ENCODE assay signal across 29 cellular contexts in the genomic region with DNA sequence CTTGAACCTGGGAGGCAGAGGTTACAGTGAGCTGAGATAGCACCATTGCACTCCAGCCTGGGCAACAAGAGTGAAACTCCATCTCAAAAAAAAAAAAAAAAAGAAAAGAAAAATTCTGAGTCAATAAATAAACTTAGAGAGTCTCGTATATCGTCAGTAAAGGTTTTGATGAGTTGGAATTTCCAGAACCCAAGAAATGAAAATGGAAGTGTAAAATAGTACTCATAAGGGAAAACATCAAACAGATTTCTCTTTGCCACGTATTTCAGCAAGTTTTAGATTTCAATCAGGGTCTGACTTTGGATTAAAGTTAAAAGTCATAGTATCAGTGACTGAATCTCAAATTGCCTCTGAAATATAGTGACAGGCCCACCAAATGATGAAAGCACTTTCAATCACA.
"Had no signal": no experiment of that assay in that cellular context is flagged by ENCODE, and none has a peak within 500 bp of the region (broad histone marks: within the 10 kb centered on the region; RNA-seq: fewer than 3 reads in every experiment).

No MANE protein-coding gene starts in this region.

- ATAC-seq: activated naive CD8-positive, alpha-beta T cell treated with anti-CD3 and anti-CD28 coated beads, Interleukin-2, amount 50 U/mL, for 24 hours; body of pancreas; effector memory CD8-positive, alpha-beta T cell; foreskin keratinocyte; gastrocnemius medialis; heart left ventricle had no signal

- H3K27ac Mint-ChIP-seq: activated CD4-positive, alpha-beta memory T cell treated with anti-CD3 and anti-CD28 coated beads, Interleukin-2, amount 10 ng/mL, durations not matched to agents 7 days and 5 days; activated CD4-positive, alpha-beta T cell treated with anti-CD3 and anti-CD28 coated beads, Interleukin-2, amount 10 ng/mL, durations not matched to agents 24 days and 14 days; activated naive CD4-positive, alpha-beta T cell treated with anti-CD3 and anti-CD28 coated beads for 36 hours; activated naive CD4-positive, alpha-beta T cell treated with anti-CD3 and anti-CD28 coated beads, Interleukin-2, amount 50 U/mL, for 24 hours; activated naive CD8-positive, alpha-beta T cell treated with anti-CD3 and anti-CD28 coated beads for 36 hours; activated naive CD8-positive, alpha-beta T cell treated with anti-CD3 and anti-CD28 coated beads, Interleukin-2, amount 50 U/mL, for 24 hours; activated T-helper 1 cell treated with anti-CD3 and anti-CD28 coated beads, Interleukin-12 subunit alpha, Interleukin-12 subunit beta, Interleukin-2, Interleukin-4 antibody, amounts not matched to agents 30 ng/mL and 10 ng/mL and 1 ng/mL, durations not matched to agents 14 hours and 24 hours and 36 hours; effector memory CD8-positive, alpha-beta T cell had no signal

- H3K27me3 Mint-ChIP-seq: activated CD4-positive, alpha-beta memory T cell treated with anti-CD3 and anti-CD28 coated beads, Interleukin-2, amount 10 ng/mL, durations not matched to agents 7 days and 5 days; activated CD4-positive, alpha-beta T cell treated with anti-CD3 and anti-CD28 coated beads, Interleukin-2, amount 10 ng/mL, durations not matched to agents 24 days and 14 days; activated naive CD4-positive, alpha-beta T cell treated with anti-CD3 and anti-CD28 coated beads, Interleukin-2, amount 50 U/mL, for 24 hours; activated naive CD8-positive, alpha-beta T cell treated with anti-CD3 and anti-CD28 coated beads, Interleukin-2, amount 50 U/mL, for 24 hours; effector memory CD8-positive, alpha-beta T cell had no signal

- H3K4me3 ChIP-seq: adrenal gland, body of pancreas, esophagus muscularis mucosa, gastrocnemius medialis, heart left ventricle had no signal

- H3K4me3 Mint-ChIP-seq: activated CD4-positive, alpha-beta memory T cell treated with anti-CD3 and anti-CD28 coated beads, Interleukin-2, amount 10 ng/mL, durations not matched to agents 7 days and 5 days; activated CD4-positive, alpha-beta T cell treated with anti-CD3 and anti-CD28 coated beads, Interleukin-2, amount 10 ng/mL, durations not matched to agents 24 days and 14 days; activated naive CD4-positive, alpha-beta T cell treated with anti-CD3 and anti-CD28 coated beads for 36 hours; activated naive CD4-positive, alpha-beta T cell treated with anti-CD3 and anti-CD28 coated beads, Interleukin-2, amount 50 U/mL, for 24 hours; activated naive CD8-positive, alpha-beta T cell treated with anti-CD3 and anti-CD28 coated beads for 36 hours; activated naive CD8-positive, alpha-beta T cell treated with anti-CD3 and anti-CD28 coated beads, Interleukin-2, amount 50 U/mL, for 24 hours; activated T-cell treated with anti-CD3 and anti-CD28 coated beads, Interleukin-2, amount 50 U/mL, for 4 hours; activated T-helper 1 cell treated with anti-CD3 and anti-CD28 coated beads, Interleukin-12 subunit alpha, Interleukin-12 subunit beta, Interleukin-2, Interleukin-4 antibody, amounts not matched to agents 30 ng/mL and 10 ng/mL and 1 ng/mL, durations not matched to agents 14 hours and 24 hours and 36 hours; effector memory CD8-positive, alpha-beta T cell had no signal

- H3K4me1 Mint-ChIP-seq: activated CD4-positive, alpha-beta memory T cell treated with anti-CD3 and anti-CD28 coated beads, Interleukin-2, amount 10 ng/mL, durations not matched to agents 7 days and 5 days had no signal

- DNase-seq: activated CD4-positive, alpha-beta memory T cell treated with anti-CD3 and anti-CD28 coated beads, Interleukin-2, amount 10 ng/mL, durations not matched to agents 7 days and 5 days; activated CD4-positive, alpha-beta T cell treated with anti-CD3 and anti-CD28 coated beads, Interleukin-2, amount 10 ng/mL, durations not matched to agents 24 days and 14 days; activated CD4-positive, alpha-beta T cell treated with anti-CD3 and anti-CD28 coated beads, Interleukin-2, amount 50 U/mL, for 4 hours; activated CD8-positive, alpha-beta memory T cell treated with anti-CD3 and anti-CD28 coated beads, Interleukin-2, amount 50 U/mL, for 48 hours; activated effector memory CD4-positive, alpha-beta T cell treated with Interleukin-2 at 50 U/mL for 16 hours; activated gamma-delta T cell treated with Interleukin-2 at 50 U/mL for 16 hours; activated naive CD4-positive, alpha-beta T cell treated with anti-CD3 and anti-CD28 coated beads for 36 hours; activated naive CD8-positive, alpha-beta T cell treated with anti-CD3 and anti-CD28 coated beads for 36 hours; activated naive CD8-positive, alpha-beta T cell treated with anti-CD3 and anti-CD28 coated beads, Interleukin-2, amount 50 U/mL, for 24 hours; activated T-cell treated with anti-CD3 and anti-CD28 coated beads for 4 hours; activated T-cell treated with anti-CD3 and anti-CD28 coated beads, Interleukin-2, amount 50 U/mL, for 4 hours; adrenal gland; amygdala; aorta; body of pancreas; caudate nucleus; cortex of kidney; dermis blood vessel endothelial cell; effector CD4-positive, alpha-beta T cell; effector memory CD8-positive, alpha-beta T cell; erythroblast; foreskin keratinocyte; gastrocnemius medialis; glutamatergic neuron; heart left ventricle; T-helper 2 cell had no signal
